22 cellular contexts compared by ENCODE assay signal in genomic region chr15:64237677-64238076, GRCh38.
DNase-seq lines count a peak whose midpoint lies in the region; ATAC-seq and TF ChIP-seq lines count a peak whose summit lies in the region.
"Had no signal": no experiment of that assay in that cellular context is flagged by ENCODE, and none has a peak within 500 bp of the region (broad histone marks: within the 10 kb centered on the region; RNA-seq: fewer than 3 reads in every experiment).

No MANE protein-coding gene starts in this region.

- ATAC-seq in GM18909 (IDR thresholded peaks at IDR 0.05; ENCODE audit: poor library complexity, unreplicated experiment) (peak; percentile 47), HG03354 (IDR thresholded peaks at IDR 0.05; ENCODE audit: poor library complexity, severe bottlenecking, unreplicated experiment) (no peak)
- ATAC-seq in stimulated activated naive CD8-positive, alpha-beta T cell treated with anti-CD3 and anti-CD28 coated beads, Interleukin-15, amount 100 ng/mL, for 72 hours: peak; percentile 23
- ATAC-seq: K562, Panc1, SK-N-SH treated with all-trans-retinoic acid at 6 μM for 48 hours, T-cell had no signal

- H3K27ac Mint-ChIP-seq in endodermal cell: no peak overlapping the region
- H3K27ac Mint-ChIP-seq in stimulated activated naive CD8-positive, alpha-beta T cell treated with anti-CD3 and anti-CD28 coated beads, Interleukin-15, amount 100 ng/mL, for 72 hours: no peak overlapping the region
- H3K27ac Mint-ChIP-seq: CD4-positive, alpha-beta memory T cell; T-cell had no signal

- TF ChIP-seq CTCF in endodermal cell (conservative IDR thresholded peaks at IDR 0.05) (no peak), WERI-Rb-1 (IDR thresholded peaks at IDR 0.05; ENCODE audit: low read depth, low read length) (no peak)

- peak; percentile 27 for DNase-seq in Jurkat, Clone E6-1 (ENCODE audit: low read depth, low spot score)
- DNase-seq in endodermal cell: no peak
- no peak for DNase-seq in stimulated activated naive CD8-positive, alpha-beta T cell treated with anti-CD3 and anti-CD28 coated beads, Interleukin-15, amount 100 ng/mL, for 72 hours
- DNase-seq in WERI-Rb-1: no peak
- no peak for DNase-seq in SW480 (ENCODE audit: low spot score)
- DNase-seq: CD4-positive, alpha-beta memory T cell; DND-41; H7; MV-4-11; NCI-H1105 treated with DMSO at 0.1 percent for 48 hours; NCI-H2029 treated with DMSO at 0.1 percent for 48 hours; NCI-H226; NCI-H510A treated with DMSO at 0.1 percent for 48 hours; NCI-H774; SIG-M5; T-cell had no signal

- 89 to 100% methylated on average over 1 to 3 of the region's 3 CpGs for WGBS in endodermal cell (ENCODE audit: insufficient coverage in 1 of 2, insufficient read length in 1 of 2), 2 experiments

- peaks cover 21% of the 10 kb centered on the region for H3K4me1 Mint-ChIP-seq in endodermal cell
- peaks cover 61% of the 10 kb centered on the region for H3K4me1 Mint-ChIP-seq in stimulated activated naive CD8-positive, alpha-beta T cell treated with anti-CD3 and anti-CD28 coated beads, Interleukin-15, amount 100 ng/mL, for 72 hours

- no peak overlapping the region for H3K4me3 ChIP-seq in Jurkat, Clone E6-1 (ENCODE audit: low read length)
- H3K4me3 ChIP-seq in endodermal cell (ENCODE audit: low read length): no peak overlapping the region
- H3K4me3 ChIP-seq in WERI-Rb-1 (ENCODE audit: low read depth, low read length): no peak overlapping the region
- H3K4me3 ChIP-seq: BLaER1 treated with 17β-estradiol and CSF1 and Interleukin-3, amounts not matched to agents 10 nM and 100 nM; K562 had no signal

- H3K27me3 Mint-ChIP-seq in endodermal cell (ENCODE audit: insufficient read depth): no peaks in the 10 kb centered on the region
- no peaks in the 10 kb centered on the region for H3K27me3 Mint-ChIP-seq in stimulated activated naive CD8-positive, alpha-beta T cell treated with anti-CD3 and anti-CD28 coated beads, Interleukin-15, amount 100 ng/mL, for 72 hours
- H3K27me3 Mint-ChIP-seq: CD4-positive, alpha-beta memory T cell; T-cell had no signal

- no peak overlapping the region for H3K9ac ChIP-seq in endodermal cell (ENCODE audit: extremely low read depth, low read length, poor library complexity, severe bottlenecking)
- H3K9ac ChIP-seq: BLaER1 treated with 17β-estradiol and CSF1 and Interleukin-3, amounts not matched to agents 10 nM and 100 nM had no signal

- H3K4me3 Mint-ChIP-seq in endodermal cell: no peak overlapping the region
- no peak overlapping the region for H3K4me3 Mint-ChIP-seq in stimulated activated naive CD8-positive, alpha-beta T cell treated with anti-CD3 and anti-CD28 coated beads, Interleukin-15, amount 100 ng/mL, for 72 hours
- H3K4me3 Mint-ChIP-seq: CD4-positive, alpha-beta memory T cell; T-cell had no signal

- H3K27ac ChIP-seq in endodermal cell (ENCODE audit: low read depth, low read length) (peak overlapping the region; percentile 5), WERI-Rb-1 (no peak overlapping the region)
- H3K27ac ChIP-seq: BLaER1 treated with 17β-estradiol and CSF1 and Interleukin-3, amounts not matched to agents 10 nM and 100 nM had no signal

- H3K27me3 ChIP-seq in endodermal cell (ENCODE audit: control insufficient read depth, insufficient read depth, low read length, poor library complexity, severe bottlenecking): no peaks in the 10 kb centered on the region
- no peaks in the 10 kb centered on the region for H3K27me3 ChIP-seq in WERI-Rb-1 (ENCODE audit: insufficient read depth, low read depth, severe bottlenecking)
- H3K27me3 ChIP-seq: BLaER1 treated with 17β-estradiol and CSF1 and Interleukin-3, amounts not matched to agents 10 nM and 100 nM had no signal

- H3K9me3 ChIP-seq in endodermal cell (ENCODE audit: control insufficient read depth, low read length) (no peaks in the 10 kb centered on the region), WERI-Rb-1 (ENCODE audit: severe bottlenecking) (no peaks in the 10 kb centered on the region)

- peaks cover 2% of the 10 kb centered on the region for H3K36me3 Mint-ChIP-seq in endodermal cell (ENCODE audit: low read depth)

- no peaks in the 10 kb centered on the region for H3K9me3 Mint-ChIP-seq in endodermal cell
- H3K9me3 Mint-ChIP-seq in stimulated activated naive CD8-positive, alpha-beta T cell treated with anti-CD3 and anti-CD28 coated beads, Interleukin-15, amount 100 ng/mL, for 72 hours: peaks cover 5 to 12% of the 10 kb centered on the region in 2 donors

- H3K36me3 ChIP-seq in endodermal cell (ENCODE audit: control insufficient read depth, insufficient read depth, low read length) (no peaks in the 10 kb centered on the region), WERI-Rb-1 (peaks cover 2% of the 10 kb centered on the region)

- no peaks in the 10 kb centered on the region for H3K4me1 ChIP-seq in endodermal cell (ENCODE audit: control insufficient read depth, insufficient read depth, low read length)
